In genomic region chr11:65896009-65896999, GRCh38 we compare ENCODE assay signal across 14 cellular contexts. TPM values are rescaled to one million over a fixed set of nuclear protein-coding genes. Genes with fewer than 3 reads are reported as not detected.
DNase-seq lines count a peak whose midpoint lies in the region; ATAC-seq lines count a peak whose summit lies in the region.
"Had no signal": no experiment of that assay in that cellular context is flagged by ENCODE, and none has a peak within 500 bp of the region (broad histone marks: within the 10 kb centered on the region; RNA-seq: fewer than 3 reads in every experiment).

No MANE protein-coding gene starts in this region.

- H2BK12ac ChIP-seq in mesenchymal stem cell (ENCODE audit: low read length in 2 of 2) = peak overlapping the region in 1 of 2 experiments; percentile 20

- peaks cover 74% of the 10 kb centered on the region for H3F3A ChIP-seq in GM23248 (ENCODE audit: insufficient read depth)

- peak overlapping the region in 1 of 2 experiments; percentile 95 for H3K23ac ChIP-seq in mesenchymal stem cell (ENCODE audit: low read length in 2 of 2)

- peak overlapping the region; percentile 100 for H3K4me2 ChIP-seq in GM23248 (ENCODE audit: unreplicated experiment)
- peak overlapping the region; percentile 18 for H3K4me2 ChIP-seq in mesenchymal stem cell (ENCODE audit: low read length, poor library complexity, severe bottlenecking)

- H2BK120ac ChIP-seq in mesenchymal stem cell (ENCODE audit: low read depth, low read length) = no peak overlapping the region

- 87 to 95% methylated on average over 14 of the region's 14 CpGs for WGBS in GM23248 (ENCODE audit: low coverage in 1 of 2, low lambda C conversion rate in 2 of 2, missing lambda C conversion rate in 2 of 2), 2 experiments
- WGBS in mesenchymal stem cell = 93% methylated on average over 14 of the region's 14 CpGs

- no peak overlapping the region for H4K8ac ChIP-seq in mesenchymal stem cell (ENCODE audit: low read length)

- DNase-seq in T-helper 1 cell = no peak
- DNase-seq in GM23248 = peak; percentile 60
- DNase-seq in activated naive CD4-positive, alpha-beta T cell treated with anti-CD3 and anti-CD28 coated beads, Interleukin-2, amount 50 U/mL, for 72 hours (ENCODE audit: low spot score in 2 of 2) = no peak
- no peak for DNase-seq in mesenchymal stem cell
- no peak for DNase-seq in GF-D8 (lab: John Stamatoyannopoulos, UW)
- DNase-seq: 8988T; NCI-H2171; NK-92 treated with Interleukin-12 subunit alpha and Interleukin-12 subunit beta, amount 100 ng/mL, for 24 hours had no signal

- H3K79me1 ChIP-seq in mesenchymal stem cell (replicated peaks; ENCODE audit: low read length, poor library complexity, severe bottlenecking) = peaks cover under 1% of the 10 kb centered on the region

- peak overlapping the region; percentile 43 for H2AK5ac ChIP-seq in mesenchymal stem cell (ENCODE audit: low read length, severe bottlenecking)

- H3K27me3 Mint-ChIP-seq in T-helper 1 cell treated with Interleukin-12 subunit alpha and Interleukin-12 subunit beta and Interleukin-4 antibody, amounts not matched to agents 30 μg/mL and 1 μg/mL, for 36 hours (ENCODE audit: low read depth) = no peaks in the 10 kb centered on the region

- in situ Hi-C loops in GM23248 (cut with MboI) = no loop called here

- H3K36me3 ChIP-seq in GM23248 (ENCODE audit: low read depth) (peaks cover 43% of the 10 kb centered on the region; the same call in 1 of the 2 replicates), mesenchymal stem cell (ENCODE audit: control insufficient read depth in 1 of 2, insufficient read depth in 2 of 2, low read depth in 1 of 2, low read length in 2 of 2) (peaks cover 48 to 57% of the 10 kb centered on the region in 2 experiments)
- H3K36me3 ChIP-seq: thoracic aorta had no signal

- no peaks in the 10 kb centered on the region for H3K9me3 Mint-ChIP-seq in T-helper 1 cell treated with Interleukin-12 subunit alpha and Interleukin-12 subunit beta and Interleukin-4 antibody, amounts not matched to agents 30 μg/mL and 1 μg/mL, for 36 hours
- H3K9me3 Mint-ChIP-seq in activated naive CD4-positive, alpha-beta T cell treated with anti-CD3 and anti-CD28 coated beads, Interleukin-2, amount 50 U/mL, for 72 hours = no peaks in the 10 kb centered on the region

- no peak overlapping the region for H2BK5ac ChIP-seq in mesenchymal stem cell (ENCODE audit: low read depth, low read length, poor library complexity, severe bottlenecking)

- peaks cover 2% of the 10 kb centered on the region for H3K36me3 Mint-ChIP-seq in T-helper 1 cell treated with Interleukin-12 subunit alpha and Interleukin-12 subunit beta and Interleukin-4 antibody, amounts not matched to agents 30 μg/mL and 1 μg/mL, for 36 hours (ENCODE audit: low read depth)
- peaks cover 18 to 22% of the 10 kb centered on the region in 2 donors for H3K36me3 Mint-ChIP-seq in activated naive CD4-positive, alpha-beta T cell treated with anti-CD3 and anti-CD28 coated beads, Interleukin-2, amount 50 U/mL, for 72 hours

- H3K4me3 Mint-ChIP-seq in T-helper 1 cell treated with Interleukin-12 subunit alpha and Interleukin-12 subunit beta and Interleukin-4 antibody, amounts not matched to agents 30 μg/mL and 1 μg/mL, for 36 hours = no peak overlapping the region

- H3K27me3 ChIP-seq in GM23248 (replicated peaks; ENCODE audit: insufficient read depth) (no peaks in the 10 kb centered on the region), mesenchymal stem cell (ENCODE audit: control insufficient read depth in 1 of 2, insufficient read depth in 1 of 2, low read length in 2 of 2) (no peaks in the 10 kb centered on the region)

- H2AFZ ChIP-seq in GM23248 (no peak overlapping the region), mesenchymal stem cell (ENCODE audit: low read depth, low read length) (no peak overlapping the region)

- peaks cover 92% of the 10 kb centered on the region for H3K79me2 ChIP-seq in GM23248 (ENCODE audit: insufficient read depth)

- peak overlapping the region; percentile 62 for H3K27ac Mint-ChIP-seq in T-helper 1 cell treated with Interleukin-12 subunit alpha and Interleukin-12 subunit beta and Interleukin-4 antibody, amounts not matched to agents 30 μg/mL and 1 μg/mL, for 36 hours
- H3K27ac Mint-ChIP-seq in activated naive CD4-positive, alpha-beta T cell treated with anti-CD3 and anti-CD28 coated beads, Interleukin-2, amount 50 U/mL, for 72 hours = peak overlapping the region; percentile 84 to 97

- H3K27ac ChIP-seq in GM23248 (peak overlapping the region; percentile 99), mesenchymal stem cell (ENCODE audit: low read length, poor library complexity, severe bottlenecking) (peak overlapping the region; percentile 11)
- H3K27ac ChIP-seq: SK-N-MC had no signal

- no peak overlapping the region for H2BK15ac ChIP-seq in mesenchymal stem cell (ENCODE audit: low read depth, poor library complexity, severe bottlenecking)

- H3K4ac ChIP-seq in mesenchymal stem cell (ENCODE audit: low read depth in 1 of 2, low read length in 2 of 2) = peak overlapping the region in 1 of 2 experiments; percentile 26

- H3K4me1 ChIP-seq in GM23248 (ENCODE audit: insufficient read depth) = peaks cover 56% of the 10 kb centered on the region
- peaks cover 43% of the 10 kb centered on the region for H3K4me1 ChIP-seq in mesenchymal stem cell (ENCODE audit: control insufficient read depth, insufficient read depth, low read depth, low read length)

- peak overlapping the region; percentile 99 for H3K9ac ChIP-seq in GM23248
- H3K9ac ChIP-seq in mesenchymal stem cell (ENCODE audit: low read length) = peak overlapping the region; percentile 100

- no peaks in the 10 kb centered on the region for H3K9me3 ChIP-seq in GM23248 (ENCODE audit: low read depth)
- no peaks in the 10 kb centered on the region for H3K9me3 ChIP-seq in mesenchymal stem cell (ENCODE audit: control insufficient read depth, low read length)
- H3K9me3 ChIP-seq: thoracic aorta had no signal

- peak overlapping the region in 1 of 2 experiments; percentile 64 for H3K14ac ChIP-seq in mesenchymal stem cell (ENCODE audit: low read length in 2 of 2)

- H4K20me1 ChIP-seq in GM23248 (ENCODE audit: insufficient read depth) = peaks cover 7% of the 10 kb centered on the region

- H3K18ac ChIP-seq in mesenchymal stem cell (ENCODE audit: low read depth in 1 of 2, low read length in 2 of 2) = peak overlapping the region in 1 of 2 experiments; percentile 29

- ATAC-seq in activated naive CD4-positive, alpha-beta T cell treated with anti-CD3 and anti-CD28 coated beads, Interleukin-2, amount 50 U/mL, for 72 hours = peak in 1 of 2 donors; percentile 17
- ATAC-seq in HG03354 (IDR thresholded peaks at IDR 0.05; ENCODE audit: poor library complexity, severe bottlenecking, unreplicated experiment) = no peak
- ATAC-seq in GM21381 (IDR thresholded peaks at IDR 0.05; ENCODE audit: unreplicated experiment) = no peak

- peak overlapping the region; percentile 95 for H3K4me3 ChIP-seq in GM23248
- peak overlapping the region in 1 of 2 experiments; percentile 98 for H3K4me3 ChIP-seq in mesenchymal stem cell (ENCODE audit: insufficient read depth in 1 of 2, low read depth in 1 of 2, low read length in 2 of 2)
- H3K4me3 ChIP-seq: SK-N-MC, thoracic aorta had no signal

- no peaks in the 10 kb centered on the region for H3K9me2 ChIP-seq in GM23248 (ENCODE audit: insufficient read depth)

- H4K91ac ChIP-seq in mesenchymal stem cell (ENCODE audit: low read length) = no peak overlapping the region

- peaks cover 43% of the 10 kb centered on the region for H3K4me1 Mint-ChIP-seq in T-helper 1 cell treated with Interleukin-12 subunit alpha and Interleukin-12 subunit beta and Interleukin-4 antibody, amounts not matched to agents 30 μg/mL and 1 μg/mL, for 36 hours (ENCODE audit: low read depth)

RNA-seq across cellular contexts. Expression of gene FOSL1, which starts 3.9 kb away (rescaled TPM):
- total RNA-seq in GM23248 (2014; rRNA removed; shearing (Covaris generic)) = 80.6 and 88.9 TPM in 2 replicates
- 104 and 105 TPM in 2 replicates for polyA plus RNA-seq in GM23248 (2016; fragmentation: Nextera tagmentation; extraction: Ambion mirVana)
- total RNA-seq in activated naive CD4-positive, alpha-beta T cell treated with anti-CD3 and anti-CD28 coated beads, Interleukin-2, amount 50 U/mL, for 72 hours = 1 to 10 TPM; 7.4 to 9.5 TPM
- 40.2 TPM for polyA plus RNA-seq in mesenchymal stem cell (2013, experiment 1 of 2)
- polyA plus RNA-seq in mesenchymal stem cell (2013, experiment 2 of 2) = 38.9 TPM
- total RNA-seq: skeletal muscle tissue had no signal

RNA-seq across cellular contexts. Expression of gene CCDC85B, which starts 5.8 kb away (rescaled TPM):
- 95.1 and 143 TPM in 2 replicates for total RNA-seq in GM23248 (2014; rRNA removed; shearing (Covaris generic))
- polyA plus RNA-seq in GM23248 (2016; fragmentation: Nextera tagmentation; extraction: Ambion mirVana) = 116 and 118 TPM in 2 replicates
- 10 to 100 TPM; 29.4 to 37.2 TPM for total RNA-seq in activated naive CD4-positive, alpha-beta T cell treated with anti-CD3 and anti-CD28 coated beads, Interleukin-2, amount 50 U/mL, for 72 hours
- 16.4 TPM for polyA plus RNA-seq in mesenchymal stem cell (2013, experiment 1 of 2)
- 16.3 TPM for polyA plus RNA-seq in mesenchymal stem cell (2013, experiment 2 of 2)

RNA-seq across cellular contexts. Expression of gene FIBP, which starts 8.0 kb away (rescaled TPM):
- total RNA-seq in GM23248 (2014; rRNA removed; shearing (Covaris generic)) = 201 and 220 TPM in 2 replicates
- 200 and 203 TPM in 2 replicates for polyA plus RNA-seq in GM23248 (2016; fragmentation: Nextera tagmentation; extraction: Ambion mirVana)
- total RNA-seq in activated naive CD4-positive, alpha-beta T cell treated with anti-CD3 and anti-CD28 coated beads, Interleukin-2, amount 50 U/mL, for 72 hours = 100 to 1,000 TPM in 1 of 2 donors, 10 to 100 TPM in 1; 69.4 to 101 TPM
- 105 TPM for polyA plus RNA-seq in mesenchymal stem cell (2013, experiment 1 of 2)
- polyA plus RNA-seq in mesenchymal stem cell (2013, experiment 2 of 2) = 106 TPM

RNA-seq across cellular contexts. Expression of gene CTSW, which starts 16.7 kb away (rescaled TPM):
- 1.1 TPM in 1 of 2 replicates, not detected in the other for total RNA-seq in GM23248 (2014; rRNA removed; shearing (Covaris generic))
- polyA plus RNA-seq in GM23248 (2016; fragmentation: Nextera tagmentation; extraction: Ambion mirVana) = 0.23 and 0.51 TPM in 2 replicates
- 10 to 100 TPM in 1 of 2 donors, 1 to 10 TPM in 1; 2.2 to 16.8 TPM for total RNA-seq in activated naive CD4-positive, alpha-beta T cell treated with anti-CD3 and anti-CD28 coated beads, Interleukin-2, amount 50 U/mL, for 72 hours
- 0.11 TPM for polyA plus RNA-seq in mesenchymal stem cell (2013, experiment 1 of 2)
- not detected for polyA plus RNA-seq in mesenchymal stem cell (2013, experiment 2 of 2)

RNA-seq across cellular contexts. Expression of gene C11orf68, which starts 22.6 kb away (rescaled TPM):
- 46.2 and 50.5 TPM in 2 replicates for total RNA-seq in GM23248 (2014; rRNA removed; shearing (Covaris generic))
- 91.5 and 94.4 TPM in 2 replicates for polyA plus RNA-seq in GM23248 (2016; fragmentation: Nextera tagmentation; extraction: Ambion mirVana)
- 10 to 100 TPM; 17.6 to 28.6 TPM for total RNA-seq in activated naive CD4-positive, alpha-beta T cell treated with anti-CD3 and anti-CD28 coated beads, Interleukin-2, amount 50 U/mL, for 72 hours
- 38.9 TPM for polyA plus RNA-seq in mesenchymal stem cell (2013, experiment 1 of 2)
- polyA plus RNA-seq in mesenchymal stem cell (2013, experiment 2 of 2) = 38.2 TPM
